Comparison of ENCODE assay signal across 26 cellular contexts in the genomic region with DNA sequence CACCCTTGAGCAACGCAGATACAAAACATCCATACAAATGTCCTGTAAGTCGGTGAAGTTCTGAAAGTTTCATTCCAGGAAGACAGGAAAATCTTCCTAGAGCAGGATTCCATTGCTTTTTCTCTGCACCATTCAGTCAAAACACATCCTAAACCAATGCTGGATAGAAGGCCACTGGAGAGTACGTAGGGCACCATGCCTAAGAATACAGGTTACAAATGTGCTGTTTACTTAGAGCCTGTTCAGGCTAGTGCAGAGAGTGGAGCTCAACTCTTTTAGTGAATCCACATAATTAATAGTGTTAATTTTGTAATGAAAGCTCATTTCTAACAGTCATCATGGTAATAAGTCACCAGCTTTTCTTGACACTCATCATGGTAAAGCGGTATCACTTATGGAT.
"Had no signal": no experiment of that assay in that cellular context is flagged by ENCODE, and none has a peak within 500 bp of the region (broad histone marks: within the 10 kb centered on the region; RNA-seq: fewer than 3 reads in every experiment).

No MANE protein-coding gene starts in this region.

- DNase-seq: colonic mucosa; effector CD8-positive, alpha-beta T cell; endodermal cell; foreskin fibroblast; kidney; natural killer cell; spleen; stimulated activated CD4-positive, alpha-beta T cell treated with anti-CD3 and anti-CD28 coated beads, Interleukin-4, amount 100 ng/mL, for 4 hours; stimulated activated naive B cell treated with anti-CD40 and anti-IgM and Interleukin-4, amounts not matched to agents 10 μg/mL and 1 μg/mL and 100 μg/mL, for 72 hours; transverse colon; upper lobe of right lung; uterus had no signal

- H3K4me3 Mint-ChIP-seq: dendritic cell treated with granulocyte-macrophage colony-stimulating factor and Interleukin-4, amounts not matched to agents 40 ng/mL and 50 ng/mL, for 4 days; endodermal cell; memory B cell; natural killer cell; neural crest cell; stimulated activated naive B cell treated with anti-CD40 and anti-IgM and Interleukin-4, amounts not matched to agents 10 μg/mL and 1 μg/mL and 100 μg/mL, for 72 hours; stimulated activated naive CD8-positive, alpha-beta T cell treated with anti-CD3 and anti-CD28 coated beads, Interleukin-15, Interleukin-2, amounts not matched to agents 100 ng/mL and 50 ng/mL, for 24 hours had no signal

- H3K9me3 Mint-ChIP-seq: dendritic cell treated with granulocyte-macrophage colony-stimulating factor and Interleukin-4, amounts not matched to agents 40 ng/mL and 50 ng/mL, for 4 days had no signal

- ATAC-seq: esophagus mucosa; gastroesophageal sphincter; natural killer cell; stimulated activated naive B cell treated with anti-CD40 and anti-IgM and Interleukin-4, amounts not matched to agents 10 μg/mL and 1 μg/mL and 100 μg/mL, for 72 hours; upper lobe of right lung had no signal

- H3K9me3 ChIP-seq: colonic mucosa, gastroesophageal sphincter, thoracic aorta, transverse colon, upper lobe of right lung, uterus had no signal

- H3K27ac Mint-ChIP-seq: dendritic cell treated with granulocyte-macrophage colony-stimulating factor and Interleukin-4, amounts not matched to agents 40 ng/mL and 50 ng/mL, for 4 days; endodermal cell; memory B cell; natural killer cell; progenitor cell of endocrine pancreas; stimulated activated naive B cell treated with anti-CD40 and anti-IgM and Interleukin-4, amounts not matched to agents 10 μg/mL and 1 μg/mL and 100 μg/mL, for 72 hours; stimulated activated naive CD8-positive, alpha-beta T cell treated with anti-CD3 and anti-CD28 coated beads, Interleukin-15, Interleukin-2, amounts not matched to agents 100 ng/mL and 50 ng/mL, for 24 hours had no signal

- H3K36me3 Mint-ChIP-seq: memory B cell; natural killer cell; stimulated activated naive B cell treated with anti-CD40 and anti-IgM and Interleukin-4, amounts not matched to agents 10 μg/mL and 1 μg/mL and 100 μg/mL, for 72 hours had no signal

- H3K4me1 Mint-ChIP-seq: endodermal cell; memory B cell; natural killer cell; neural crest cell; stimulated activated naive B cell treated with anti-CD40 and anti-IgM and Interleukin-4, amounts not matched to agents 10 μg/mL and 1 μg/mL and 100 μg/mL, for 72 hours had no signal

- H3K27me3 Mint-ChIP-seq: memory B cell, progenitor cell of endocrine pancreas had no signal

- H3K27me3 ChIP-seq: colonic mucosa, gastroesophageal sphincter, heart left ventricle, hepatocyte, spleen, transverse colon, upper lobe of right lung, uterus had no signal

- H3K36me3 ChIP-seq: colonic mucosa, gastroesophageal sphincter, heart left ventricle, spleen, thoracic aorta, transverse colon, upper lobe of right lung, uterus had no signal

- H3K27ac ChIP-seq: colonic mucosa, epithelial cell of prostate, gastroesophageal sphincter, hepatocyte, parathyroid adenoma, skin epidermis, spleen, transverse colon, upper lobe of right lung, uterus had no signal

- H3K4me1 ChIP-seq: colonic mucosa, gastroesophageal sphincter, parathyroid adenoma, spleen, transverse colon, upper lobe of right lung, uterus had no signal

- H3K4me3 ChIP-seq: colonic mucosa, gastroesophageal sphincter, heart left ventricle, hepatocyte, lung, skin epidermis, spleen, thoracic aorta, transverse colon, upper lobe of right lung, uterus had no signal

- FAIRE-seq: kidney had no signal
